ENCODE assay signal across 19 cellular contexts in the genomic region with DNA sequence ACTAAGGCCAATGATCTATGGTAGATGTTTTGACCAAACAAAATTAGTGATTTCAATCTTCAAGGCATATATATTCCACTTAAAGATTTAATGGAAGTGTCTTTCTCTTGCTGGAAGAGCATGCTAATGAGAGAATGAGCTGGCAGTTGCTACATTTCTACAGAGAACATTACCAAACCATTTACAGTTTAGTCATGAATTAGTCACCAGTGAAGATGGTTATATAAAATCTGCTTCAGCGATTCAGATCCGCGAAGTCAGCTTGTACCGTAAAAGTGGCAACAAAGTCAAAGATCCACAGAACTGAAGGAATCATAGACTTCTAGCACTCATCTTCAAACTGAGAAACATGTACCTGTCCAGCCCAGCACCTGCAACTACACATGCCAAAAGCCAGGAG.
A peak's percentile ranks its signal among the peaks of the same experiment; 100 is the strongest.
DNase-seq lines count a peak whose midpoint lies in the region; TF ChIP-seq lines count a peak whose summit lies in the region.
"Had no signal": no experiment of that assay in that cellular context is flagged by ENCODE, and none has a peak within 500 bp of the region (broad histone marks: within the 10 kb centered on the region; RNA-seq: fewer than 3 reads in every experiment).

No MANE protein-coding gene starts in this region.

- no peak for TF ChIP-seq CTCF in BE2C (IDR thresholded peaks at IDR 0.05; ENCODE audit: low read depth, low read length)

- no peak overlapping the region for H3K27ac ChIP-seq in epithelial cell of prostate
- H3K27ac ChIP-seq: neural progenitor cell, transverse colon had no signal

- H3K4me3 ChIP-seq in BE2C (ENCODE audit: low read depth, low read length): no peak overlapping the region
- H3K4me3 ChIP-seq: neural progenitor cell, transverse colon had no signal

- no peaks in the 10 kb centered on the region for H3K36me3 ChIP-seq in BE2C
- H3K36me3 ChIP-seq: neural progenitor cell, transverse colon had no signal

- no peaks in the 10 kb centered on the region for H3K9me3 ChIP-seq in BE2C
- H3K9me3 ChIP-seq: transverse colon had no signal

- peak; percentile 8 for DNase-seq in AG20443 (ENCODE audit: low spot score)
- peak; percentile 31 for DNase-seq in NCI-H226
- peak; percentile 10 for DNase-seq in epithelial cell of prostate (ENCODE audit: low read depth, low spot score)
- DNase-seq in renal cortical epithelial cell (ENCODE audit: low read depth): peak; percentile 92
- no peak for DNase-seq in NCI-H345 treated with DMSO at 0.1 percent for 48 hours (lab: John Stamatoyannopoulos, UW; ENCODE audit: unreplicated experiment)
- no peak for DNase-seq in dedifferentiated amniotic fluid mesenchymal stem cell (ENCODE audit: extremely low spot score)
- no peak for DNase-seq in COLO668 (lab: John Stamatoyannopoulos, UW; ENCODE audit: unreplicated experiment)
- no peak for DNase-seq in BE2C
- DNase-seq: activated CD4-positive, alpha-beta T cell treated with anti-CD3 and anti-CD28 coated beads, Interleukin-2, amount 10 ng/mL, durations not matched to agents 24 days and 14 days; activated effector memory CD4-positive, alpha-beta T cell treated with Interleukin-2 at 50 U/mL for 16 hours; amniotic stem cell; effector memory CD8-positive, alpha-beta T cell; foreskin fibroblast; HFFc6; NCI-H1694; NCI-H345; stimulated activated naive CD4-positive, alpha-beta T cell treated with Interleukin-2 at 50 U/mL for 16 hours; transverse colon had no signal

- H3K4me1 ChIP-seq in BE2C: no peaks in the 10 kb centered on the region
- H3K4me1 ChIP-seq: transverse colon had no signal

- no peaks in the 10 kb centered on the region for H3K27me3 ChIP-seq in BE2C
- H3K27me3 ChIP-seq: neural progenitor cell, transverse colon had no signal

Comparison
In these comparisons a context has a peak if more than half of its experiments do, and no peak if none do; other contexts are left out.
1. DNase-seq: peak in AG20443 (single experiment), NCI-H226 (single experiment), epithelial cell of prostate (single experiment) and renal cortical epithelial cell (single experiment); none in NCI-H345 treated with DMSO at 0.1 percent for 48 hours (single experiment), dedifferentiated amniotic fluid mesenchymal stem cell (single experiment), COLO668 (single experiment) and BE2C (single experiment).